16 cellular contexts compared by ENCODE assay signal in genomic region chr3:178584722-178585121, GRCh38. TPM values are rescaled to one million over a fixed set of nuclear protein-coding genes. Genes with fewer than 3 reads are reported as not detected.
"Had no signal": no experiment of that assay in that cellular context is flagged by ENCODE, and none has a peak within 500 bp of the region (broad histone marks: within the 10 kb centered on the region; RNA-seq: fewer than 3 reads in every experiment).

No MANE protein-coding gene starts in this region.

- H3K4me1 ChIP-seq: ascending aorta had no signal

- H3K9me3 ChIP-seq: thyroid gland had no signal

- H3K27ac ChIP-seq: ascending aorta, cardiac muscle cell, coronary artery, thyroid gland had no signal

- H3K36me3 ChIP-seq: ascending aorta, cardiac muscle cell, thyroid gland had no signal

- DNase-seq: activated CD4-positive, alpha-beta T cell treated with anti-CD3 and anti-CD28 coated beads for 48 hours; activated CD8-positive, alpha-beta memory T cell treated with anti-CD3 and anti-CD28 coated beads, Interleukin-2, amount 50 U/mL, for 48 hours; activated CD8-positive, alpha-beta T cell treated with anti-CD3 and anti-CD28 coated beads, Interleukin-2, amount 10 ng/mL, durations not matched to agents 7 days and 5 days; activated naive CD4-positive, alpha-beta T cell treated with Interleukin-2 at 50 U/mL for 16 hours; activated naive CD8-positive, alpha-beta T cell treated with anti-CD3 and anti-CD28 coated beads, Interleukin-2, amount 50 U/mL, for 24 hours; effector CD4-positive, alpha-beta T cell; foreskin melanocyte; head of caudate nucleus; left colon; naive B cell; thyroid gland had no signal

- H3K9me3 Mint-ChIP-seq: activated naive CD8-positive, alpha-beta T cell treated with anti-CD3 and anti-CD28 coated beads, Interleukin-2, amount 50 U/mL, for 24 hours had no signal

- H3K36me3 Mint-ChIP-seq: naive B cell had no signal

- H3K4me1 Mint-ChIP-seq: activated naive CD8-positive, alpha-beta T cell treated with anti-CD3 and anti-CD28 coated beads, Interleukin-2, amount 50 U/mL, for 24 hours; naive B cell; WTC11 had no signal

- H3K4me3 ChIP-seq: ascending aorta, cardiac muscle cell, coronary artery, thyroid gland had no signal

- H3K27ac Mint-ChIP-seq: activated CD8-positive, alpha-beta T cell treated with anti-CD3 and anti-CD28 coated beads, Interleukin-2, amount 10 ng/mL, durations not matched to agents 7 days and 5 days; activated naive CD8-positive, alpha-beta T cell treated with anti-CD3 and anti-CD28 coated beads, Interleukin-2, amount 50 U/mL, for 24 hours; naive B cell; WTC11 had no signal

- H3K27me3 Mint-ChIP-seq: activated naive CD8-positive, alpha-beta T cell treated with anti-CD3 and anti-CD28 coated beads, Interleukin-2, amount 50 U/mL, for 24 hours; naive B cell had no signal

- H3K27me3 ChIP-seq: ascending aorta, cardiac muscle cell, thyroid gland had no signal

- ATAC-seq: activated CD8-positive, alpha-beta T cell treated with anti-CD3 and anti-CD28 coated beads, Interleukin-2, amount 10 ng/mL, durations not matched to agents 7 days and 5 days; activated naive CD8-positive, alpha-beta T cell treated with anti-CD3 and anti-CD28 coated beads, Interleukin-2, amount 50 U/mL, for 24 hours; left colon; WTC11 had no signal

- H3K4me3 Mint-ChIP-seq: activated CD8-positive, alpha-beta T cell treated with anti-CD3 and anti-CD28 coated beads, Interleukin-2, amount 10 ng/mL, durations not matched to agents 7 days and 5 days; activated naive CD8-positive, alpha-beta T cell treated with anti-CD3 and anti-CD28 coated beads, Interleukin-2, amount 50 U/mL, for 24 hours; naive B cell; WTC11 had no signal

RNA-seq across cellular contexts. Expression of gene KCNMB2, which starts 48.5 kb away (rescaled TPM):
- total RNA-seq: activated CD8-positive, alpha-beta T cell treated with anti-CD3 and anti-CD28 coated beads, Interleukin-2, amount 10 ng/mL, durations not matched to agents 7 days and 5 days; ascending aorta; lung microvascular endothelial cell; WTC11 had no signal
- polyA plus RNA-seq: cardiac muscle cell had no signal
